In the genomic region with DNA sequence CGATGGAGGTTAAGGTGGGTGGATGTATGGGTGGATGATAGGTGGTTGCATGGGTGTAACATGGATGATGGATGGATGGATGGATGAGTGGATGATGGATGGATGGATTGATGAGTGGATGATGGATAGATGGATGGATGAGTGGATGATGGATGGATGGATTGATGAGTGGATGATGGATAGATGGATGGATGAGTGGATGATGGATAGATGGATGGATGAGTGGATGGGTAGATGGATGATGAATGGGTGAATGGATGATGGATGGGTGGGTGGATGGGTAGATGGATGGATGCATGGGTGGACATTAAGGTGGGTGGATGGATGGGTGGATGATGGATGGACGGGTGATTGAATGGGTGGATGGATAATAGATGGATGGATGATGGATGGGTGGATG, we compare ENCODE assay signal across 1 cellular context.
TF ChIP-seq lines count a peak whose summit lies in the region.
"Not testable (repeated sequence)": the region's sequence is repeated elsewhere in the genome, so short reads cannot be mapped to it uniquely, and the experiment has no call there.

No MANE protein-coding gene starts in this region.

TF ChIP-seq in K562, 482 proteins besides CTCF, POLR2A, EP300 and RAD21 (continued from another document):
- TF ChIP-seq PBX2 (CRISPR knock-in tag; IDR thresholded peaks at IDR 0.05; ENCODE audit: low read depth) = not testable (repeated sequence)
- TF ChIP-seq PBX2 (tag; conservative IDR thresholded peaks at IDR 0.05; ENCODE audit: low read depth) = peak; percentile 66
